ENCODE assay signal across 1 cellular context in genomic region chr3:58508437-58508836, GRCh38.
TF ChIP-seq lines count a peak whose summit lies in the region.

No MANE protein-coding gene starts in this region.

TF ChIP-seq in K562, 482 proteins besides CTCF, POLR2A, EP300 and RAD21:
- no peak for TF ChIP-seq PBX2 (CRISPR knock-in tag; IDR thresholded peaks at IDR 0.05; ENCODE audit: low read depth)
- TF ChIP-seq PBX2 (tag; conservative IDR thresholded peaks at IDR 0.05; ENCODE audit: low read depth): 0 out of 2 replicates have a peak, but pooled peaks have one; percentile 10
- TF ChIP-seq ZFP1 (CRISPR knock-in tag; IDR thresholded peaks at IDR 0.05): no peak
